In the genomic region with DNA sequence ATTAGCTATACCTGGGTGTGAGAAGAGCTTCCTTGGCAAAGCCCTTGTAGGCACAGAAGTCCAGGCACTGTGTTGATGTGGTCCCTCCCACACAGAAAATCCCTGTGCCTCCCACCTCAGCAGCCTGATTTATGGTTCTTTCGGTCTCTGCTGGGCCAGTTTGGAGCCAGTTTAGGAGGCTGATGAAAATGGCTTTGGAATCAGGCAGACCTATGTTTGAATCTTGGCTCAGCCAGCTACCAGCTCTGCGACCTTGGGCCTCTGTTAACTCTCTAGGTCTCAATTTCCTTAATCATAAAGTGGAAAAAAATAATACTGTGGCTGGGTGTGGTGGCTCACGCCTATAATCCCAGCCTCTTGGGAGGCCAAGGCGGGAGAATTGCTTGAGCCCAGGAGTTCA, we compare ENCODE assay signal across 17 cellular contexts.
"Had no signal": no experiment of that assay in that cellular context is flagged by ENCODE, and none has a peak within 500 bp of the region (broad histone marks: within the 10 kb centered on the region; RNA-seq: fewer than 3 reads in every experiment).

No MANE protein-coding gene starts in this region.

- H3K4me1 ChIP-seq: spleen had no signal

- H3K4me3 Mint-ChIP-seq: activated naive CD8-positive, alpha-beta T cell treated with anti-CD3 and anti-CD28 coated beads for 36 hours; activated T-cell treated with anti-CD3 and anti-CD28 coated beads, Interleukin-2, amount 50 U/mL, for 4 hours; neural crest cell; stimulated activated memory B cell treated with anti-CD40 and anti-IgM and Interleukin-4, amounts not matched to agents 10 μg/mL and 1 μg/mL and 100 μg/mL, for 72 hours; T-helper 1 cell treated with Interleukin-12 subunit alpha and Interleukin-12 subunit beta and Interleukin-4 antibody, amounts not matched to agents 30 μg/mL and 1 μg/mL, for 36 hours had no signal

- H3K27me3 ChIP-seq: left lung, pancreas, spleen, upper lobe of left lung had no signal

- H3K36me3 Mint-ChIP-seq: activated naive CD8-positive, alpha-beta T cell treated with anti-CD3 and anti-CD28 coated beads for 36 hours; stimulated activated memory B cell treated with anti-CD40 and anti-IgM and Interleukin-4, amounts not matched to agents 10 μg/mL and 1 μg/mL and 100 μg/mL, for 72 hours had no signal

- H3K27ac Mint-ChIP-seq: activated naive CD8-positive, alpha-beta T cell treated with anti-CD3 and anti-CD28 coated beads for 36 hours; stimulated activated memory B cell treated with anti-CD40 and anti-IgM and Interleukin-4, amounts not matched to agents 10 μg/mL and 1 μg/mL and 100 μg/mL, for 72 hours; T-helper 1 cell treated with Interleukin-12 subunit alpha and Interleukin-12 subunit beta and Interleukin-4 antibody, amounts not matched to agents 30 μg/mL and 1 μg/mL, for 36 hours had no signal

- H3K4me1 Mint-ChIP-seq: activated naive CD8-positive, alpha-beta T cell treated with anti-CD3 and anti-CD28 coated beads for 36 hours had no signal

- H3K27ac ChIP-seq: left lung, pancreas, spleen, upper lobe of left lung had no signal

- H3K9me3 ChIP-seq: left lung, pancreas, spleen, upper lobe of left lung had no signal

- ATAC-seq: activated T-cell treated with anti-CD3 and anti-CD28 coated beads, Interleukin-2, amount 50 U/mL, for 4 hours; left lung; pancreas had no signal

- H3K36me3 ChIP-seq: left lung, pancreas, spleen, upper lobe of left lung had no signal

- H3K9me3 Mint-ChIP-seq: activated naive CD8-positive, alpha-beta T cell treated with anti-CD3 and anti-CD28 coated beads for 36 hours; activated T-cell treated with anti-CD3 and anti-CD28 coated beads, Interleukin-2, amount 50 U/mL, for 4 hours; neural crest cell; stimulated activated memory B cell treated with anti-CD40 and anti-IgM and Interleukin-4, amounts not matched to agents 10 μg/mL and 1 μg/mL and 100 μg/mL, for 72 hours; T-helper 1 cell treated with Interleukin-12 subunit alpha and Interleukin-12 subunit beta and Interleukin-4 antibody, amounts not matched to agents 30 μg/mL and 1 μg/mL, for 36 hours had no signal

- DNase-seq: activated gamma-delta T cell; activated naive CD8-positive, alpha-beta T cell treated with anti-CD3 and anti-CD28 coated beads for 36 hours; activated T-cell treated with anti-CD3 and anti-CD28 coated beads, Interleukin-2, amount 50 U/mL, for 4 hours; caudate nucleus; cortex of kidney; effector memory CD4-positive, alpha-beta T cell; left lung; mesendoderm; pancreas; SHP77; spleen; stimulated activated CD4-positive, alpha-beta T cell treated with anti-CD3 and anti-CD28 coated beads, Interleukin-1b, Interleukin-23, amount 100 ng/mL, for 48 hours; substantia nigra; upper lobe of left lung had no signal

- H3K4me3 ChIP-seq: left lung, pancreas, spleen, upper lobe of left lung had no signal
